ENCODE assay signal across 8 cellular contexts in genomic region chr6:27754408-27754782, GRCh38.
DNase-seq lines count a peak whose midpoint lies in the region; ATAC-seq, FAIRE-seq and TF ChIP-seq lines count a peak whose summit lies in the region.

No MANE protein-coding gene starts in this region.

- no peak overlapping the region for H3K23ac ChIP-seq in trophoblast cell (ENCODE audit: low read length)

- H3K9ac ChIP-seq in astrocyte (ENCODE audit: low read length) = peak overlapping the region; percentile 24
- no peak overlapping the region for H3K9ac ChIP-seq in trophoblast cell (ENCODE audit: low read length)

- no peaks in the 10 kb centered on the region for H3K36me3 Mint-ChIP-seq in HFFc6 (ENCODE audit: low read depth)
- H3K36me3 Mint-ChIP-seq in astrocyte (ENCODE audit: low read depth, unreplicated experiment) = no peaks in the 10 kb centered on the region
- no peaks in the 10 kb centered on the region for H3K36me3 Mint-ChIP-seq in mesothelial cell of epicardium

- H2AK5ac ChIP-seq in trophoblast cell (ENCODE audit: low read length) = no peak overlapping the region

- H3K9me3 ChIP-seq in astrocyte (ENCODE audit: insufficient read depth, low read depth, low read length) (no peaks in the 10 kb centered on the region), trophoblast cell (ENCODE audit: insufficient read depth, low read depth, low read length) (no peaks in the 10 kb centered on the region)

- H3K4me3 Mint-ChIP-seq in HFFc6 = peak overlapping the region; percentile 94
- peak overlapping the region; percentile 95 for H3K4me3 Mint-ChIP-seq in astrocyte (ENCODE audit: unreplicated experiment)
- peak overlapping the region; percentile 78 for H3K4me3 Mint-ChIP-seq in mesothelial cell of epicardium

- H3K4me1 Mint-ChIP-seq in HFFc6 (ENCODE audit: low read depth) = peaks cover 15% of the 10 kb centered on the region
- H3K4me1 Mint-ChIP-seq in astrocyte (ENCODE audit: low read depth, unreplicated experiment) = no peaks in the 10 kb centered on the region
- H3K4me1 Mint-ChIP-seq in mesothelial cell of epicardium = peaks cover 23% of the 10 kb centered on the region

- H3K4ac ChIP-seq in trophoblast cell (ENCODE audit: low read depth, low read length) = no peak overlapping the region

- peak overlapping the region; percentile 43; the same call in 1 of the 2 replicates for H3K4me3 ChIP-seq in AG09309 (ENCODE audit: control insufficient read depth, low read depth, low read length)
- H3K4me3 ChIP-seq in astrocyte (ENCODE audit: insufficient read depth, low read depth, low read length) = peak overlapping the region; percentile 59
- no peak overlapping the region for H3K4me3 ChIP-seq in trophoblast cell (ENCODE audit: low read depth, low read length)

- H2AFZ ChIP-seq in astrocyte (ENCODE audit: low read depth, low read length) = peak overlapping the region; percentile 63
- H2AFZ ChIP-seq in trophoblast cell (ENCODE audit: insufficient read depth, low read length, poor library complexity) = no peak overlapping the region

- DNase-seq in AG09309 (ENCODE audit: low read depth) (no peak), HFFc6 (no peak), astrocyte (ENCODE audit: low read depth) (no peak), mesothelial cell of epicardium (ENCODE audit: low spot score in 2 of 2, unreplicated experiment in 2 of 2) (no peak), trophoblast cell (no peak), D721Med (ENCODE audit: insufficient read length, low spot score) (no peak)
- no peak for DNase-seq in stimulated activated naive CD4-positive, alpha-beta T cell treated with Interleukin-2 at 50 U/mL for 16 hours (lab: John Stamatoyannopoulos, UW)

- no peak overlapping the region for H3K27ac Mint-ChIP-seq in HFFc6
- H3K27ac Mint-ChIP-seq in astrocyte (ENCODE audit: unreplicated experiment) = no peak overlapping the region
- no peak overlapping the region for H3K27ac Mint-ChIP-seq in mesothelial cell of epicardium

- H4K20me1 ChIP-seq in astrocyte (ENCODE audit: insufficient read depth, low read length) = no peaks in the 10 kb centered on the region

- no peaks in the 10 kb centered on the region for H3K9me3 Mint-ChIP-seq in HFFc6
- H3K9me3 Mint-ChIP-seq in astrocyte (ENCODE audit: unreplicated experiment) = no peaks in the 10 kb centered on the region
- H3K9me3 Mint-ChIP-seq in mesothelial cell of epicardium = no peaks in the 10 kb centered on the region

- FAIRE-seq in astrocyte (lab: Jason Lieb, UNC) (no peak), D721Med (lab: Jason Lieb, UNC) (no peak)

- TF ChIP-seq CTCF in AG09309 (IDR thresholded peaks at IDR 0.05; ENCODE audit: control insufficient read depth, insufficient read depth, low read depth, low read length, missing control alignments) (no peak), HFFc6 (IDR thresholded peaks at IDR 0.05) (no peak), astrocyte (IDR thresholded peaks at IDR 0.05; ENCODE audit: insufficient read depth, low read depth, low read length) (peak; percentile 1), mesothelial cell of epicardium (IDR thresholded peaks at IDR 0.05; ENCODE audit: unreplicated experiment) (no peak), D721Med (IDR thresholded peaks at IDR 0.05; ENCODE audit: insufficient read depth, missing control alignments) (no peak)

- WGBS in trophoblast cell (ENCODE audit: extremely low coverage, insufficient coverage, insufficient read length) = no CpG with 5 or more reads among the region's 1 CpG

- H3K27me3 Mint-ChIP-seq in HFFc6 (ENCODE audit: insufficient read depth) (peaks cover 7% of the 10 kb centered on the region), astrocyte (ENCODE audit: low read depth, unreplicated experiment) (peaks cover 7% of the 10 kb centered on the region), mesothelial cell of epicardium (ENCODE audit: low read depth) (no peaks in the 10 kb centered on the region)

- H3K14ac ChIP-seq in trophoblast cell (ENCODE audit: low read length) = no peak overlapping the region

- H3K4me2 ChIP-seq in astrocyte (ENCODE audit: low read length) (peak overlapping the region; percentile 100), trophoblast cell (ENCODE audit: low read length) (no peak overlapping the region)

- H2BK12ac ChIP-seq in trophoblast cell (ENCODE audit: low read length) = no peak overlapping the region

- no peak overlapping the region for H2BK120ac ChIP-seq in trophoblast cell (ENCODE audit: insufficient read depth, low read length, poor library complexity)

- H3K18ac ChIP-seq in trophoblast cell (ENCODE audit: low read length) = no peak overlapping the region

- H4K12ac ChIP-seq in trophoblast cell (ENCODE audit: low read depth, low read length) = no peak overlapping the region

- H3K27me3 ChIP-seq in astrocyte (ENCODE audit: insufficient read depth, low read length) (peaks cover 12% of the 10 kb centered on the region), trophoblast cell (ENCODE audit: insufficient read depth, low read length) (no peaks in the 10 kb centered on the region)

- H4K91ac ChIP-seq in trophoblast cell (ENCODE audit: low read depth, low read length) = no peak overlapping the region

- H3K79me2 ChIP-seq in astrocyte (ENCODE audit: insufficient read depth, low read length) = no peaks in the 10 kb centered on the region
- H3K79me2 ChIP-seq in trophoblast cell (ENCODE audit: control insufficient read depth, insufficient read depth, low read length, poor library complexity) = no peaks in the 10 kb centered on the region

- H3K36me3 ChIP-seq in astrocyte (ENCODE audit: insufficient read depth, low read length) (no peaks in the 10 kb centered on the region), trophoblast cell (ENCODE audit: control insufficient read depth in 1 of 2, insufficient read depth in 2 of 2, low read length in 2 of 2) (no peaks in the 10 kb centered on the region)

- H3K27ac ChIP-seq in astrocyte (ENCODE audit: low read depth, low read length) = no peak overlapping the region
- H3K27ac ChIP-seq in trophoblast cell (ENCODE audit: low read depth, low read length) = no peak overlapping the region

- H4K8ac ChIP-seq in trophoblast cell (ENCODE audit: low read depth, low read length) = no peak overlapping the region

- no peak overlapping the region for H2BK5ac ChIP-seq in trophoblast cell (ENCODE audit: low read depth, low read length, poor library complexity)

- ATAC-seq in GM19463 (IDR thresholded peaks at IDR 0.05; ENCODE audit: unreplicated experiment) = no peak

- no peaks in the 10 kb centered on the region for H3K4me1 ChIP-seq in astrocyte (ENCODE audit: insufficient read depth, low read length)
- peaks cover 0 to 3% of the 10 kb centered on the region in 2 experiments for H3K4me1 ChIP-seq in trophoblast cell (ENCODE audit: control insufficient read depth in 1 of 2, insufficient read depth in 2 of 2, low read length in 2 of 2)

- peaks cover 2% of the 10 kb centered on the region for H3K79me1 ChIP-seq in trophoblast cell (ENCODE audit: low read length)
